8 cellular contexts compared by ENCODE assay signal in genomic region chr9:33778700-33779351, GRCh38. TPM values are rescaled to one million over a fixed set of nuclear protein-coding genes. Genes with fewer than 3 reads are reported as not detected.
DNase-seq lines count a peak whose midpoint lies in the region; ATAC-seq and TF ChIP-seq lines count a peak whose summit lies in the region.

No MANE protein-coding gene starts in this region.

- H3K4me1 ChIP-seq in vagina: no peaks in the 10 kb centered on the region

- no peaks in the 10 kb centered on the region for H3K27me3 ChIP-seq in vagina

- H3K4me3 ChIP-seq in fibroblast of mammary gland (ENCODE audit: control insufficient read depth, low read depth, low read length) (no peak overlapping the region), vagina (no peak overlapping the region)

- peaks cover 6% of the 10 kb centered on the region for H3K4me1 Mint-ChIP-seq in neural crest cell

- no peaks in the 10 kb centered on the region for H3K36me3 ChIP-seq in vagina

- ATAC-seq in GM18858 (IDR thresholded peaks at IDR 0.05; ENCODE audit: unreplicated experiment): peak; percentile 68
- ATAC-seq in HG03521 (IDR thresholded peaks at IDR 0.05; ENCODE audit: unreplicated experiment): peak; percentile 48

- no peaks in the 10 kb centered on the region for H3K36me3 Mint-ChIP-seq in neural crest cell (ENCODE audit: low read depth)

- no peak for TF ChIP-seq POLR2A in vagina (IDR thresholded peaks at IDR 0.05)

- TF ChIP-seq CTCF in fibroblast of mammary gland (conservative IDR thresholded peaks at IDR 0.05; ENCODE audit: control insufficient read depth, insufficient read depth, low read depth, low read length) (peak; percentile 91), neural crest cell (conservative IDR thresholded peaks at IDR 0.05) (peak; percentile 85), vagina (IDR thresholded peaks at IDR 0.05) (peak; percentile 25 to 54 (median 30))

- no peak overlapping the region for H3K27ac ChIP-seq in vagina

- H3K4me3 Mint-ChIP-seq in neural crest cell: peak overlapping the region; percentile 54

- peaks cover 7% of the 10 kb centered on the region for H3K9me3 Mint-ChIP-seq in neural crest cell

- DNase-seq in Ammon's horn (ENCODE audit: low spot score): peak; percentile 73
- DNase-seq in NOMO-1 (lab: John Stamatoyannopoulos, UW; ENCODE audit: unreplicated experiment in 2 of 2): peak; percentile 80 to 85
- peak; percentile 40 for DNase-seq in activated T-cell treated with anti-CD3 and anti-CD28 coated beads for 4 hours
- peak; percentile 64 for DNase-seq in fibroblast of mammary gland (ENCODE audit: low read depth)
- peak; percentile 48 for DNase-seq in neural crest cell (ENCODE audit: low read depth, low spot score)
- no peak for DNase-seq in vagina (ENCODE audit: extremely low spot score in 2 of 2)

- no peak overlapping the region for H3K27ac Mint-ChIP-seq in neural crest cell (ENCODE audit: unreplicated experiment)

- no peaks in the 10 kb centered on the region for H3K9me3 ChIP-seq in vagina

- no peaks in the 10 kb centered on the region for H3K27me3 Mint-ChIP-seq in neural crest cell (ENCODE audit: low read depth)

- intact Hi-C loops in vagina (cut with DNase I): no loop called here

RNA-seq across cellular contexts. Expression of gene PRSS3, which starts 16.5 kb away (rescaled TPM):
- total RNA-seq in neural crest cell (not detected in 2 replicates), vagina (7.6 TPM)

RNA-seq across cellular contexts. Expression of gene UBE2R2, which starts 38.1 kb away (rescaled TPM):
- total RNA-seq in neural crest cell (85.9 and 88.0 TPM in 2 replicates), vagina (20.4 TPM)

Comparison
In these comparisons a context has a peak if more than half of its experiments do, and no peak if none do; other contexts are left out.
1. DNase-seq: peak in Ammon's horn (single experiment), NOMO-1 (2 of 2), activated T-cell treated with anti-CD3 and anti-CD28 coated beads for 4 hours (single experiment), fibroblast of mammary gland (single experiment) and neural crest cell (single experiment); none in vagina (0 of 2).
2. CTCF ChIP-seq: peak in every context shown above with its lines; median percentile 91 in fibroblast of mammary gland; 85 in neural crest cell; 30 in vagina.